Comparison of ENCODE assay signal across 11 cellular contexts in genomic region chr20:9467995-9468394, GRCh38. TPM values are rescaled to one million over a fixed set of nuclear protein-coding genes. Genes with fewer than 3 reads are reported as not detected.
DNase-seq lines count a peak whose midpoint lies in the region; ATAC-seq and TF ChIP-seq lines count a peak whose summit lies in the region.
"Had no signal": no experiment of that assay in that cellular context is flagged by ENCODE, and none has a peak within 500 bp of the region (broad histone marks: within the 10 kb centered on the region; RNA-seq: fewer than 3 reads in every experiment).

No MANE protein-coding gene starts in this region.

- H3K9me3 Mint-ChIP-seq in activated T-helper 1 cell treated with anti-CD3 and anti-CD28 coated beads, Interleukin-12 subunit alpha, Interleukin-12 subunit beta, Interleukin-2, Interleukin-4 antibody, amounts not matched to agents 30 ng/mL and 10 ng/mL and 1 ng/mL, durations not matched to agents 14 hours and 24 hours and 36 hours: peaks cover 13% of the 10 kb centered on the region

- H3K4me3 ChIP-seq in OCI-LY3 (ENCODE audit: low read length): no peak overlapping the region
- H3K4me3 ChIP-seq in foreskin fibroblast (ENCODE audit: low read depth in 1 of 2, low read length in 2 of 2): no peak overlapping the region
- H3K4me3 ChIP-seq: gastroesophageal sphincter had no signal

- H3K27me3 ChIP-seq in OCI-LY3 (ENCODE audit: low read depth, low read length): peaks cover 15% of the 10 kb centered on the region
- H3K27me3 ChIP-seq: gastroesophageal sphincter had no signal

- H3K27ac Mint-ChIP-seq in activated T-helper 1 cell treated with anti-CD3 and anti-CD28 coated beads, Interleukin-12 subunit alpha, Interleukin-12 subunit beta, Interleukin-2, Interleukin-4 antibody, amounts not matched to agents 30 ng/mL and 10 ng/mL and 1 ng/mL, durations not matched to agents 14 hours and 24 hours and 36 hours: no peak overlapping the region

- in situ Hi-C loops in ACHN (cut with HindIII; ENCODE audit: low pct_ligation_motif_present, low pct_unique_long_range_greater_than_20kb, low sequenced_read_pairs): no loop called here

- intact Hi-C loops in activated T-helper 1 cell treated with anti-CD3 and anti-CD28 coated beads, Interleukin-12 subunit alpha, Interleukin-12 subunit beta, Interleukin-2, Interleukin-4 antibody, amounts not matched to agents 30 ng/mL and 10 ng/mL and 1 ng/mL, durations not matched to agents 14 hours and 24 hours and 36 hours (cut with micrococcal nuclease): no loop called here

- no peaks in the 10 kb centered on the region for H3K4me1 Mint-ChIP-seq in activated T-helper 1 cell treated with anti-CD3 and anti-CD28 coated beads, Interleukin-12 subunit alpha, Interleukin-12 subunit beta, Interleukin-2, Interleukin-4 antibody, amounts not matched to agents 30 ng/mL and 10 ng/mL and 1 ng/mL, durations not matched to agents 14 hours and 24 hours and 36 hours (ENCODE audit: low read depth)

- H3K27ac ChIP-seq in OCI-LY3 (ENCODE audit: low read length): no peak overlapping the region
- H3K27ac ChIP-seq: gastroesophageal sphincter had no signal

- no peak overlapping the region for H3K4me3 Mint-ChIP-seq in activated T-helper 1 cell treated with anti-CD3 and anti-CD28 coated beads, Interleukin-12 subunit alpha, Interleukin-12 subunit beta, Interleukin-2, Interleukin-4 antibody, amounts not matched to agents 30 ng/mL and 10 ng/mL and 1 ng/mL, durations not matched to agents 14 hours and 24 hours and 36 hours

- no peaks in the 10 kb centered on the region for H3K9me3 ChIP-seq in OCI-LY3 (ENCODE audit: insufficient read depth, low read length)

- H3K36me3 ChIP-seq in OCI-LY3 (replicated peaks; ENCODE audit: low read depth, low read length): no peaks in the 10 kb centered on the region

- H3K9ac ChIP-seq in OCI-LY3 (ENCODE audit: low read length): no peak overlapping the region

- H3K79me2 ChIP-seq in OCI-LY3 (ENCODE audit: low read length): no peaks in the 10 kb centered on the region

- no peaks in the 10 kb centered on the region for H3K36me3 Mint-ChIP-seq in activated T-helper 1 cell treated with anti-CD3 and anti-CD28 coated beads, Interleukin-12 subunit alpha, Interleukin-12 subunit beta, Interleukin-2, Interleukin-4 antibody, amounts not matched to agents 30 ng/mL and 10 ng/mL and 1 ng/mL, durations not matched to agents 14 hours and 24 hours and 36 hours (ENCODE audit: low read depth)

- peak; percentile 50 for ATAC-seq in GM19351 (IDR thresholded peaks at IDR 0.05; ENCODE audit: unreplicated experiment)
- no peak for ATAC-seq in HG03108 (IDR thresholded peaks at IDR 0.05; ENCODE audit: unreplicated experiment)
- no peak for ATAC-seq in GM19467 (IDR thresholded peaks at IDR 0.05; ENCODE audit: unreplicated experiment)
- ATAC-seq: gastroesophageal sphincter had no signal

- H4K20me1 ChIP-seq in OCI-LY3 (ENCODE audit: insufficient read depth, low read length): no peaks in the 10 kb centered on the region

- H3K4me1 ChIP-seq in OCI-LY3 (ENCODE audit: low read length): no peaks in the 10 kb centered on the region
- H3K4me1 ChIP-seq: gastroesophageal sphincter had no signal

- no peak overlapping the region for H3K4me2 ChIP-seq in OCI-LY3 (ENCODE audit: low read length)

- no peaks in the 10 kb centered on the region for H3K27me3 Mint-ChIP-seq in activated T-helper 1 cell treated with anti-CD3 and anti-CD28 coated beads, Interleukin-12 subunit alpha, Interleukin-12 subunit beta, Interleukin-2, Interleukin-4 antibody, amounts not matched to agents 30 ng/mL and 10 ng/mL and 1 ng/mL, durations not matched to agents 14 hours and 24 hours and 36 hours (ENCODE audit: insufficient read depth)

- TF ChIP-seq CTCF in OCI-LY3 (IDR thresholded peaks at IDR 0.05; ENCODE audit: low read depth, low read length): peak; percentile 66
- TF ChIP-seq CTCF in foreskin fibroblast (IDR thresholded peaks at IDR 0.05; ENCODE audit: low read depth, low read length): peak; percentile 53

- no peak overlapping the region for H2AFZ ChIP-seq in OCI-LY3 (ENCODE audit: low read depth, low read length)

- DNase-seq in ACHN: peak; percentile 21
- DNase-seq in foreskin fibroblast: peak in 1 of 2 donors; percentile 14
- DNase-seq in activated T-helper 1 cell treated with anti-CD3 and anti-CD28 coated beads, Interleukin-12 subunit alpha, Interleukin-12 subunit beta, Interleukin-2, Interleukin-4 antibody, amounts not matched to agents 30 ng/mL and 10 ng/mL and 1 ng/mL, durations not matched to agents 14 hours and 24 hours and 36 hours (ENCODE audit: low spot score): no peak
- DNase-seq in GF-D8 (lab: John Stamatoyannopoulos, UW): no peak
- DNase-seq: activated CD8-positive, alpha-beta memory T cell treated with anti-CD3 and anti-CD28 coated beads, Interleukin-2, amount 50 U/mL, for 48 hours; trophoblast cell had no signal

RNA-seq across cellular contexts. Expression of gene LAMP5, which starts 46.4 kb away (rescaled TPM):
- total RNA-seq in activated T-helper 1 cell treated with anti-CD3 and anti-CD28 coated beads, Interleukin-12 subunit alpha, Interleukin-12 subunit beta, Interleukin-2, Interleukin-4 antibody, amounts not matched to agents 30 ng/mL and 10 ng/mL and 1 ng/mL, durations not matched to agents 14 hours and 24 hours and 36 hours: not detected in 2 replicates
- total RNA-seq: gastroesophageal sphincter had no signal
